ENCODE assay signal across 33 cellular contexts in the genomic region with DNA sequence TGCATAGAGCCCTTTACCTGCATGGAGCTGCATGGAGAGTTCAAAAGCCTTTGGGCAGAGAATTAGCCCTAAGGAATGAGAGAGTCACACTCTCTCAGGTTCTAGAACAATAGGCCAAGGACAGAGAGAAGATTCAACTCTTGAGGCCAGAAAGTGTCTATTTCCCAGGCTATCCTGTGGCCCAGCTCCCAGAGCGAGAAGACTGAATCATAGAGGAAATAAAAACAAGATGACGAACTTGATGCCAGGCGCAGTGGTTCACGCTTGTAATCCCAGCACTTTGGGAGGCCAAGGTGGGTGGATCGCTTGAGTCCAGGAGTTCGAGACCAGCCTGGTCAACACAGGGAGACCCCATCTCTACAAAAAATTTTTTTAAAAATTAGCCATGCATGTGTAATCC. TPM values are rescaled to one million over a fixed set of nuclear protein-coding genes. Genes with fewer than 3 reads are reported as not detected.
A peak's percentile ranks its signal among the peaks of the same experiment; 100 is the strongest.
DNase-seq lines count a peak whose midpoint lies in the region; ATAC-seq and TF ChIP-seq lines count a peak whose summit lies in the region.
"Had no signal": no experiment of that assay in that cellular context is flagged by ENCODE, and none has a peak within 500 bp of the region (broad histone marks: within the 10 kb centered on the region; RNA-seq: fewer than 3 reads in every experiment).

No MANE protein-coding gene starts in this region.

- H3K27ac Mint-ChIP-seq in nephron progenitor cell, result peak overlapping the region; percentile 70
- H3K27ac Mint-ChIP-seq: activated naive CD8-positive, alpha-beta T cell; CD4-positive, CD25-positive, alpha-beta regulatory T cell; dendritic cell treated with granulocyte-macrophage colony-stimulating factor and Interleukin-4, amounts not matched to agents 40 ng/mL and 50 ng/mL, for 4 days; H9 had no signal

- H3K9me3 Mint-ChIP-seq in nephron progenitor cell, result no peaks in the 10 kb centered on the region
- H3K9me3 Mint-ChIP-seq: CD4-positive, CD25-positive, alpha-beta regulatory T cell; dendritic cell treated with granulocyte-macrophage colony-stimulating factor and Interleukin-4, amounts not matched to agents 40 ng/mL and 50 ng/mL, for 4 days; H9; neural crest cell had no signal

- DNase-seq in EH (ENCODE audit: low read depth) (peak; percentile 58), HT1080 (ENCODE audit: low read depth) (peak; percentile 86), dermis blood vessel endothelial cell (peak; percentile 50), nephron progenitor cell (no peak), occipital lobe (lab: John Stamatoyannopoulos, UW) (no peak), GM19240 (ENCODE audit: insufficient read length, low spot score) (no peak)
- DNase-seq in activated naive CD4-positive, alpha-beta T cell (lab: John Stamatoyannopoulos, UW), result no peak
- DNase-seq: activated CD4-positive, alpha-beta T cell treated with anti-CD3 and anti-CD28 coated beads for 4 hours; activated T-cell treated with anti-CD3 and anti-CD28 coated beads for 4 hours; Calu3; CD4-positive, CD25-positive, alpha-beta regulatory T cell; DMS79 treated with DMSO at 0.1 percent for 48 hours; H9; hypothalamus; Karpas-422; left cardiac atrium; mammary epithelial cell; NCI-H146; NCI-H2107; NCI-H345; NCI-H774; pancreas; SIG-M5; stimulated activated naive CD4-positive, alpha-beta T cell; SW 1271; T-helper 9 cell; upper lobe of right lung; WERI-Rb-1 had no signal

- H3K27me3 Mint-ChIP-seq in nephron progenitor cell (ENCODE audit: low read depth, poor library complexity), result peaks cover 10% of the 10 kb centered on the region
- H3K27me3 Mint-ChIP-seq: activated naive CD8-positive, alpha-beta T cell had no signal

- no peaks in the 10 kb centered on the region for H3K36me3 Mint-ChIP-seq in nephron progenitor cell (ENCODE audit: low read depth)
- H3K36me3 Mint-ChIP-seq: activated naive CD8-positive, alpha-beta T cell; CD4-positive, CD25-positive, alpha-beta regulatory T cell had no signal

- no peak for ATAC-seq in HG03520 (IDR thresholded peaks at IDR 0.05; ENCODE audit: unreplicated experiment)
- ATAC-seq: HepG2, left cardiac atrium, pancreas, upper lobe of right lung had no signal

- peaks cover 17% of the 10 kb centered on the region for H3K4me1 Mint-ChIP-seq in nephron progenitor cell
- H3K4me1 Mint-ChIP-seq: CD4-positive, CD25-positive, alpha-beta regulatory T cell had no signal

- TF ChIP-seq CTCF in nephron progenitor cell (IDR thresholded peaks at IDR 0.05), result no peak

- H3K4me3 Mint-ChIP-seq in nephron progenitor cell, result no peak overlapping the region
- H3K4me3 Mint-ChIP-seq: activated naive CD8-positive, alpha-beta T cell; CD4-positive, CD25-positive, alpha-beta regulatory T cell; dendritic cell treated with granulocyte-macrophage colony-stimulating factor and Interleukin-4, amounts not matched to agents 40 ng/mL and 50 ng/mL, for 4 days; H9; neural crest cell had no signal

RNA-seq across cellular contexts. Expression of a gene that starts 18.3 kb away (rescaled TPM):
- 111 and 131 TPM in 2 replicates for total RNA-seq in HT1080 (2014; rRNA removed; shearing (Covaris generic))
- 85.8 and 108 TPM in 2 replicates for polyA plus RNA-seq in HT1080 (2015; cell fraction: cytosol; rRNA removed)
- 215 and 216 TPM in 2 replicates for polyA plus RNA-seq in HT1080 (2015; cell fraction: nucleus; rRNA removed)
- total RNA-seq in dermis blood vessel endothelial cell, result 98.4 and 257 TPM in 2 replicates
- total RNA-seq in occipital lobe, result 11.1 TPM

Comparison
In these comparisons a context has a peak if more than half of its experiments do, and no peak if none do; other contexts are left out.
1. DNase-seq: peak in EH (single experiment), HT1080 (single experiment) and dermis blood vessel endothelial cell (single experiment); none in nephron progenitor cell (single experiment), activated naive CD4-positive, alpha-beta T cell (0 of 4), occipital lobe (single experiment) and GM19240 (single experiment).